20 cellular contexts compared by ENCODE assay signal in the genomic region with DNA sequence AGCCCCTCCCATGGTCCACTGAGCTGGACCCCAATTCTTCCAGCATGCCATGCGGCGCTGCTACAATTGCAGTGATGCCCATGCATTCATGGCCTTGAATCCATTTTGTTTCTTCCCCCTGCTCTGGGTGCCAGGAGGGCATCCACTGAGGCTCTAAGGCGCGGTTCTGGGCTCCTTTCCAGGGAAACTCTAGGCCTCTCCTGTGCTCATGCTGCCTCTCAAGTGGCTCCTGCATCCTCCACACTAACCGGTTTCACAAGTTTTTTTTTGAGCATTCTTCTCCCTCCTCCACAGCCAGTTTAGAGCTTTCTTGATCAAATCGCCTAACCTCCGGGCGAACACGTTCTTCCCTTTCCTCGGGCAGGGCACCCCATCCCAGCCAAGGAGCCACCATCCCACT.
DNase-seq lines count a peak whose midpoint lies in the region; ATAC-seq, FAIRE-seq and TF ChIP-seq lines count a peak whose summit lies in the region.
"Had no signal": no experiment of that assay in that cellular context is flagged by ENCODE, and none has a peak within 500 bp of the region (broad histone marks: within the 10 kb centered on the region; RNA-seq: fewer than 3 reads in every experiment).

No MANE protein-coding gene starts in this region.

- no peak for DNase-seq in GM23338 (ENCODE audit: low spot score)
- DNase-seq in NCI-H2196 treated with DMSO at 0.1 percent for 48 hours (lab: John Stamatoyannopoulos, UW; ENCODE audit: unreplicated experiment) = peak; percentile 16
- DNase-seq in small intestine = peak; percentile 65
- DNase-seq in retina = no peak
- no peak for DNase-seq in WERI-Rb-1
- DNase-seq in glutamatergic neuron = no peak
- DNase-seq: activated CD4-positive, alpha-beta T cell treated with anti-CD3 and anti-CD28 coated beads for 1 hour; activated effector memory CD4-positive, alpha-beta T cell treated with Interleukin-2 at 50 U/mL for 16 hours; amniotic stem cell; Karpas-422; left ventricle myocardium superior; NCI-H1417; NCI-H446; ovary; SJCRH30; stimulated activated CD4-positive, alpha-beta T cell treated with anti-CD3 and anti-CD28 coated beads, Interleukin-2, amount 100 ng/mL, for 48 hours had no signal

- H3K4me3 Mint-ChIP-seq in GM23338 = no peak overlapping the region
- no peak overlapping the region for H3K4me3 Mint-ChIP-seq in glutamatergic neuron (ENCODE audit: unreplicated experiment)

- no peaks in the 10 kb centered on the region for H3F3A ChIP-seq in GM23338 (replicated peaks; ENCODE audit: low read depth)

- peak overlapping the region; percentile 72 for H2AFZ ChIP-seq in GM23338

- H3K27ac Mint-ChIP-seq in GM23338 = no peak overlapping the region
- H3K27ac Mint-ChIP-seq in glutamatergic neuron (ENCODE audit: unreplicated experiment) = no peak overlapping the region

- H3K9me2 ChIP-seq in GM23338 (ENCODE audit: insufficient read depth) = peaks cover 1% of the 10 kb centered on the region

- H3K4me1 Mint-ChIP-seq in GM23338 = peaks cover 13% of the 10 kb centered on the region
- H3K4me1 Mint-ChIP-seq in glutamatergic neuron (ENCODE audit: low read depth, unreplicated experiment) = no peaks in the 10 kb centered on the region

- no peaks in the 10 kb centered on the region for H3K9me3 ChIP-seq in small intestine (ENCODE audit: control insufficient read depth, low read depth)
- H3K9me3 ChIP-seq in WERI-Rb-1 (ENCODE audit: severe bottlenecking) = no peaks in the 10 kb centered on the region
- H3K9me3 ChIP-seq: ovary, SJCRH30 had no signal

- H3K27me3 Mint-ChIP-seq in GM23338 (ENCODE audit: insufficient read depth, low read depth, poor library complexity) (peaks cover 8% of the 10 kb centered on the region), glutamatergic neuron (ENCODE audit: unreplicated experiment) (peaks cover 6% of the 10 kb centered on the region)

- ATAC-seq in GM23338 (no peak; the same call in 2 of the 3 replicates), esophagus mucosa (peak; percentile 92), GM19328 (IDR thresholded peaks at IDR 0.05; ENCODE audit: unreplicated experiment) (no peak)
- ATAC-seq: left ventricle myocardium superior had no signal

- no peak for FAIRE-seq in small intestine (lab: Jason Lieb, UNC)
- FAIRE-seq: GM12892, H54 had no signal

- H3K9me3 Mint-ChIP-seq in GM23338 (no peaks in the 10 kb centered on the region; the same call in 1 of the 3 replicates), glutamatergic neuron (ENCODE audit: unreplicated experiment) (peaks cover 4% of the 10 kb centered on the region)

- H3K36me3 ChIP-seq in GM23338 (ENCODE audit: insufficient read depth) = no peaks in the 10 kb centered on the region
- H3K36me3 ChIP-seq in small intestine (ENCODE audit: control insufficient read depth in 2 of 2, insufficient read depth in 2 of 2, low read length in 2 of 2) = no peaks in the 10 kb centered on the region
- no peaks in the 10 kb centered on the region for H3K36me3 ChIP-seq in WERI-Rb-1
- H3K36me3 ChIP-seq: ovary, SJCRH30 had no signal

- WGBS in small intestine, 3 donors = 33 to 67% (median 48%) methylated on average over 9 to 10 of the region's 10 CpGs

- no peak overlapping the region for H3K4me3 ChIP-seq in GM23338
- H3K4me3 ChIP-seq in small intestine (ENCODE audit: low read depth in 1 of 2, low read length in 2 of 2) = no peak overlapping the region
- no peak overlapping the region for H3K4me3 ChIP-seq in WERI-Rb-1 (ENCODE audit: low read depth, low read length)
- H3K4me3 ChIP-seq: ovary, SJCRH30 had no signal

- no peak for TF ChIP-seq CTCF in GM23338 (conservative IDR thresholded peaks at IDR 0.05; ENCODE audit: low read depth in 2 of 2)
- no peak for TF ChIP-seq CTCF in WERI-Rb-1 (IDR thresholded peaks at IDR 0.05; ENCODE audit: low read depth, low read length)
- TF ChIP-seq CTCF in glutamatergic neuron (IDR thresholded peaks at IDR 0.05; ENCODE audit: partially characterized antibody, unreplicated experiment) = no peak

- H3K27me3 ChIP-seq in GM23338 (ENCODE audit: insufficient read depth) (no peaks in the 10 kb centered on the region), small intestine (ENCODE audit: control insufficient read depth in 2 of 2, insufficient read depth in 2 of 2, low read length in 2 of 2) (no peaks in the 10 kb centered on the region), WERI-Rb-1 (ENCODE audit: insufficient read depth, low read depth, severe bottlenecking) (no peaks in the 10 kb centered on the region)
- H3K27me3 ChIP-seq: ovary, SJCRH30 had no signal

- H3K4me2 ChIP-seq in GM23338 = no peak overlapping the region

- no peaks in the 10 kb centered on the region for H3K4me1 ChIP-seq in GM23338 (ENCODE audit: insufficient read depth)
- no peaks in the 10 kb centered on the region for H3K4me1 ChIP-seq in small intestine (ENCODE audit: control insufficient read depth in 2 of 2, insufficient read depth in 1 of 2, low read depth in 1 of 2, low read length in 1 of 2)

- H3K27ac ChIP-seq in GM23338 (ENCODE audit: low read depth) (no peak overlapping the region), small intestine (ENCODE audit: low read depth in 1 of 2, low read length in 1 of 2) (no peak overlapping the region), WERI-Rb-1 (no peak overlapping the region)
- H3K27ac ChIP-seq: ovary, SJCRH30 had no signal

- H3K79me2 ChIP-seq in GM23338 (replicated peaks; ENCODE audit: insufficient read depth) = no peaks in the 10 kb centered on the region

- H4K20me1 ChIP-seq in GM23338 (replicated peaks; ENCODE audit: insufficient read depth) = no peaks in the 10 kb centered on the region

- H3K36me3 Mint-ChIP-seq in GM23338 (ENCODE audit: low read depth) (no peaks in the 10 kb centered on the region; the same call in 2 of the 3 replicates), glutamatergic neuron (ENCODE audit: unreplicated experiment) (peaks cover 14% of the 10 kb centered on the region)

TF ChIP-seq in GM23338, 12 proteins besides CTCF, POLR2A, EP300 and RAD21:
- TF ChIP-seq, protein P1, sequence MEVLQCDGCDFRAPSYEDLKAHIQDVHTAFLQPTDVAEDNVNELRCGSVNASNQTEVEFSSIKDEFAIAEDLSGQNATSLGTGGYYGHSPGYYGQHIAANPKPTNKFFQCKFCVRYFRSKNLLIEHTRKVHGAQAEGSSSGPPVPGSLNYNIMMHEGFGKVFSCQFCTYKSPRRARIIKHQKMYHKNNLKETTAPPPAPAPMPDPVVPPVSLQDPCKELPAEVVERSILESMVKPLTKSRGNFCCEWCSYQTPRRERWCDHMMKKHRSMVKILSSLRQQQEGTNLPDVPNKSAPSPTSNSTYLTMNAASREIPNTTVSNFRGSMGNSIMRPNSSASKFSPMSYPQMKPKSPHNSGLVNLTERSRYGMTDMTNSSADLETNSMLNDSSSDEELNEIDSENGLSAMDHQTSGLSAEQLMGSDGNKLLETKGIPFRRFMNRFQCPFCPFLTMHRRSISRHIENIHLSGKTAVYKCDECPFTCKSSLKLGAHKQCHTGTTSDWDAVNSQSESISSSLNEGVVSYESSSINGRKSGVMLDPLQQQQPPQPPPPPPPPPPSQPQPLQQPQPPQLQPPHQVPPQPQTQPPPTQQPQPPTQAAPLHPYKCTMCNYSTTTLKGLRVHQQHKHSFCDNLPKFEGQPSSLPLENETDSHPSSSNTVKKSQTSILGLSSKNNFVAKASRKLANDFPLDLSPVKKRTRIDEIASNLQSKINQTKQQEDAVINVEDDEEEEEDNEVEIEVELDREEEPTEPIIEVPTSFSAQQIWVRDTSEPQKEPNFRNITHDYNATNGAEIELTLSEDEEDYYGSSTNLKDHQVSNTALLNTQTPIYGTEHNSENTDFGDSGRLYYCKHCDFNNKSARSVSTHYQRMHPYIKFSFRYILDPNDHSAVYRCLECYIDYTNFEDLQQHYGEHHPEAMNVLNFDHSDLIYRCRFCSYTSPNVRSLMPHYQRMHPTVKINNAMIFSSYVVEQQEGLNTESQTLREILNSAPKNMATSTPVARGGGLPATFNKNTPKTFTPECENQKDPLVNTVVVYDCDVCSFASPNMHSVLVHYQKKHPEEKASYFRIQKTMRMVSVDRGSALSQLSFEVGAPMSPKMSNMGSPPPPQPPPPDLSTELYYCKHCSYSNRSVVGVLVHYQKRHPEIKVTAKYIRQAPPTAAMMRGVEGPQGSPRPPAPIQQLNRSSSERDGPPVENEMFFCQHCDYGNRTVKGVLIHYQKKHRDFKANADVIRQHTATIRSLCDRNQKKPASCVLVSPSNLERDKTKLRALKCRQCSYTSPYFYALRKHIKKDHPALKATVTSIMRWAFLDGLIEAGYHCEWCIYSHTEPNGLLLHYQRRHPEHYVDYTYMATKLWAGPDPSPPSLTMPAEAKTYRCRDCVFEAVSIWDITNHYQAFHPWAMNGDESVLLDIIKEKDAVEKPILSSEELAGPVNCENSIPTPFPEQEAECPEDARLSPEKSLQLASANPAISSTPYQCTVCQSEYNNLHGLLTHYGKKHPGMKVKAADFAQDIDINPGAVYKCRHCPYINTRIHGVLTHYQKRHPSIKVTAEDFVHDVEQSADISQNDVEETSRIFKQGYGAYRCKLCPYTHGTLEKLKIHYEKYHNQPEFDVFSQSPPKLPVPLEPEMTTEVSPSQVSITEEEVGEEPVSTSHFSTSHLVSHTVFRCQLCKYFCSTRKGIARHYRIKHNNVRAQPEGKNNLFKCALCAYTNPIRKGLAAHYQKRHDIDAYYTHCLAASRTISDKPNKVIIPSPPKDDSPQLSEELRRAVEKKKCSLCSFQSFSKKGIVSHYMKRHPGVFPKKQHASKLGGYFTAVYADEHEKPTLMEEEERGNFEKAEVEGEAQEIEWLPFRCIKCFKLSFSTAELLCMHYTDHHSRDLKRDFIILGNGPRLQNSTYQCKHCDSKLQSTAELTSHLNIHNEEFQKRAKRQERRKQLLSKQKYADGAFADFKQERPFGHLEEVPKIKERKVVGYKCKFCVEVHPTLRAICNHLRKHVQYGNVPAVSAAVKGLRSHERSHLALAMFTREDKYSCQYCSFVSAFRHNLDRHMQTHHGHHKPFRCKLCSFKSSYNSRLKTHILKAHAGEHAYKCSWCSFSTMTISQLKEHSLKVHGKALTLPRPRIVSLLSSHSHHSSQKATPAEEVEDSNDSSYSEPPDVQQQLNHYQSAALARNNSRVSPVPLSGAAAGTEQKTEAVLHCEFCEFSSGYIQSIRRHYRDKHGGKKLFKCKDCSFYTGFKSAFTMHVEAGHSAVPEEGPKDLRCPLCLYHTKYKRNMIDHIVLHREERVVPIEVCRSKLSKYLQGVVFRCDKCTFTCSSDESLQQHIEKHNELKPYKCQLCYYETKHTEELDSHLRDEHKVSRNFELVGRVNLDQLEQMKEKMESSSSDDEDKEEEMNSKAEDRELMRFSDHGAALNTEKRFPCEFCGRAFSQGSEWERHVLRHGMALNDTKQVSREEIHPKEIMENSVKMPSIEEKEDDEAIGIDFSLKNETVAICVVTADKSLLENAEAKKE (CRISPR knock-in tag; IDR thresholded peaks at IDR 0.05) = no peak
- no peak for TF ChIP-seq EZH2 (IDR thresholded peaks at IDR 0.05; ENCODE audit: low read depth, unreplicated experiment)

Comparison
In these comparisons a context has a peak if more than half of its experiments do, and no peak if none do; other contexts are left out.
1. DNase-seq: peak in NCI-H2196 treated with DMSO at 0.1 percent for 48 hours (single experiment) and small intestine (single experiment); none in GM23338 (single experiment), retina (single experiment), WERI-Rb-1 (single experiment) and glutamatergic neuron (single experiment).